ENCODE assay signal across 15 cellular contexts in genomic region chrX:154376768-154377167, GRCh38. TPM values are rescaled to one million over a fixed set of nuclear protein-coding genes. Genes with fewer than 3 reads are reported as not detected.
DNase-seq lines count a peak whose midpoint lies in the region; ATAC-seq and TF ChIP-seq lines count a peak whose summit lies in the region.
"Had no signal": no experiment of that assay in that cellular context is flagged by ENCODE, and none has a peak within 500 bp of the region (broad histone marks: within the 10 kb centered on the region; RNA-seq: fewer than 3 reads in every experiment).

No MANE protein-coding gene starts in this region.

- H3K36me3 ChIP-seq in mucosa of rectum (ENCODE audit: control insufficient read depth in 2 of 2, insufficient read depth in 2 of 2, low read length in 2 of 2) = no peaks in the 10 kb centered on the region
- no peaks in the 10 kb centered on the region for H3K36me3 ChIP-seq in body of pancreas (replicated peaks in 1 of 2; ENCODE audit: insufficient read depth in 1 of 2, low read depth in 2 of 2)
- H3K36me3 ChIP-seq in left lung = no peaks in the 10 kb centered on the region

- no peaks in the 10 kb centered on the region for H3K36me3 Mint-ChIP-seq in natural killer cell treated with Interleukin-12 subunit alpha and Interleukin-12 subunit beta and Interleukin-15 and Interleukin-18, amount 100 ng/mL, for 72 hours
- H3K36me3 Mint-ChIP-seq in natural killer cell = no peaks in the 10 kb centered on the region
- H3K36me3 Mint-ChIP-seq in activated T-helper 2 cell treated with anti-CD3 and anti-CD28 coated beads, Interferon-gamma antibody, Interleukin-2, Interleukin-4, amounts not matched to agents 10 μg/mL and 5 μg/mL and 100 μg/mL, durations not matched to agents 14 hours and 24 hours and 36 hours (ENCODE audit: low read depth) = peaks cover 13% of the 10 kb centered on the region

- no peaks in the 10 kb centered on the region for H3K27me3 Mint-ChIP-seq in natural killer cell treated with Interleukin-12 subunit alpha and Interleukin-12 subunit beta and Interleukin-15 and Interleukin-18, amount 100 ng/mL, for 72 hours
- no peaks in the 10 kb centered on the region for H3K27me3 Mint-ChIP-seq in natural killer cell (ENCODE audit: low read depth in 2 of 2)
- H3K27me3 Mint-ChIP-seq in activated T-helper 2 cell treated with anti-CD3 and anti-CD28 coated beads, Interferon-gamma antibody, Interleukin-2, Interleukin-4, amounts not matched to agents 10 μg/mL and 5 μg/mL and 100 μg/mL, durations not matched to agents 14 hours and 24 hours and 36 hours (ENCODE audit: low read depth) = no peaks in the 10 kb centered on the region

- H3K4me1 ChIP-seq in mucosa of rectum (ENCODE audit: control insufficient read depth in 2 of 2, insufficient read depth in 2 of 2, low read length in 2 of 2) (peaks cover 21 to 22% of the 10 kb centered on the region in 2 donors), body of pancreas (peaks cover 37% of the 10 kb centered on the region), left lung (peaks cover 0 to 49% of the 10 kb centered on the region in 2 donors)

- H3K27ac ChIP-seq in mucosa of rectum (ENCODE audit: low read depth in 2 of 2, low read length in 2 of 2) (peak overlapping the region; percentile 45 to 92), body of pancreas (peak overlapping the region in 1 of 4 donors; percentile 95), left lung (no peak overlapping the region)

- WGBS in body of pancreas, 2 donors = 60 to 83% methylated on average over 3 of the region's 3 CpGs

- H3K4me3 Mint-ChIP-seq in natural killer cell treated with Interleukin-12 subunit alpha and Interleukin-12 subunit beta and Interleukin-15 and Interleukin-18, amount 100 ng/mL, for 72 hours = no peak overlapping the region
- no peak overlapping the region for H3K4me3 Mint-ChIP-seq in natural killer cell
- H3K4me3 Mint-ChIP-seq in activated T-helper 2 cell treated with anti-CD3 and anti-CD28 coated beads, Interferon-gamma antibody, Interleukin-2, Interleukin-4, amounts not matched to agents 10 μg/mL and 5 μg/mL and 100 μg/mL, durations not matched to agents 14 hours and 24 hours and 36 hours (ENCODE audit: low read depth) = no peak overlapping the region

- intact Hi-C loops in natural killer cell (cut with micrococcal nuclease) = loop anchor here (10.0 kb wide), 1 partner anchor 282 kb away; the partner anchor contains the start of gene MECP2
- intact Hi-C loops in activated T-helper 2 cell treated with anti-CD3 and anti-CD28 coated beads, Interferon-gamma antibody, Interleukin-2, Interleukin-4, amounts not matched to agents 10 μg/mL and 5 μg/mL and 100 μg/mL, durations not matched to agents 14 hours and 24 hours and 36 hours (cut with micrococcal nuclease) = loop anchor here (5.0 to 10.0 kb wide), 2 partner anchors 404 to 452 kb away; partner anchors contain the start of genes ARHGAP4, HCFC1 and TMEM187
- intact Hi-C loops in body of pancreas (cut with DNase I) = no loop called here
- intact Hi-C loops in left lung (cut with DNase I) = no loop called here

- no peak for ATAC-seq in natural killer cell treated with Interleukin-12 subunit alpha and Interleukin-12 subunit beta and Interleukin-15 and Interleukin-18, amount 100 ng/mL, for 72 hours
- ATAC-seq in natural killer cell = no peak
- ATAC-seq in HG02571 (IDR thresholded peaks at IDR 0.05; ENCODE audit: unreplicated experiment) = no peak
- ATAC-seq in body of pancreas = no peak
- no peak for ATAC-seq in left lung

- H3K4me1 Mint-ChIP-seq in natural killer cell treated with Interleukin-12 subunit alpha and Interleukin-12 subunit beta and Interleukin-15 and Interleukin-18, amount 100 ng/mL, for 72 hours (ENCODE audit: low read depth in 2 of 2) = peaks cover 10 to 23% of the 10 kb centered on the region in 2 donors
- peaks cover 19 to 25% of the 10 kb centered on the region in 2 donors for H3K4me1 Mint-ChIP-seq in natural killer cell
- H3K4me1 Mint-ChIP-seq in activated T-helper 2 cell treated with anti-CD3 and anti-CD28 coated beads, Interferon-gamma antibody, Interleukin-2, Interleukin-4, amounts not matched to agents 10 μg/mL and 5 μg/mL and 100 μg/mL, durations not matched to agents 14 hours and 24 hours and 36 hours (ENCODE audit: low read depth) = peaks cover 15% of the 10 kb centered on the region

- TF ChIP-seq CTCF in natural killer cell (IDR thresholded peaks at IDR 0.05) = no peak
- no peak for TF ChIP-seq CTCF in body of pancreas (IDR thresholded peaks at IDR 0.05)
- TF ChIP-seq CTCF in left lung (IDR thresholded peaks at IDR 0.05) = no peak

- H3K27me3 ChIP-seq in mucosa of rectum (ENCODE audit: control insufficient read depth in 2 of 2, insufficient read depth in 2 of 2, low read length in 2 of 2) (peaks cover 0 to 7% of the 10 kb centered on the region in 2 donors), body of pancreas (no peaks in the 10 kb centered on the region), left lung (no peaks in the 10 kb centered on the region)

- H3K9me3 ChIP-seq in mucosa of rectum (ENCODE audit: control insufficient read depth in 2 of 2, low read length in 2 of 2) = no peaks in the 10 kb centered on the region
- no peaks in the 10 kb centered on the region for H3K9me3 ChIP-seq in body of pancreas
- no peaks in the 10 kb centered on the region for H3K9me3 ChIP-seq in left lung

- DNase-seq in natural killer cell treated with Interleukin-12 subunit alpha and Interleukin-12 subunit beta and Interleukin-15 and Interleukin-18, amount 100 ng/mL, for 72 hours (ENCODE audit: low spot score) = no peak
- DNase-seq in natural killer cell (no peak), SIG-M5 (lab: John Stamatoyannopoulos, UW) (no peak), body of pancreas (no peak), left lung (no peak)
- no peak for DNase-seq in activated T-helper 2 cell treated with anti-CD3 and anti-CD28 coated beads, Interferon-gamma antibody, Interleukin-2, Interleukin-4, amounts not matched to agents 10 μg/mL and 5 μg/mL and 100 μg/mL, durations not matched to agents 14 hours and 24 hours and 36 hours (ENCODE audit: low spot score)
- DNase-seq: activated naive CD4-positive, alpha-beta T cell treated with anti-CD3 and anti-CD28 coated beads, Interleukin-2, amount 50 U/mL, for 16 hours; cortex of kidney; KG1; NCI-H1436; stimulated activated CD4-positive, alpha-beta T cell treated with anti-CD3 and anti-CD28 coated beads, Interleukin-15, amount 100 ng/mL, for 24 hours; T-helper 1 cell had no signal

- TF ChIP-seq POLR2A in body of pancreas (IDR thresholded peaks at IDR 0.05) = no peak

- no peaks in the 10 kb centered on the region for H3K9me3 Mint-ChIP-seq in natural killer cell treated with Interleukin-12 subunit alpha and Interleukin-12 subunit beta and Interleukin-15 and Interleukin-18, amount 100 ng/mL, for 72 hours
- H3K9me3 Mint-ChIP-seq in natural killer cell = no peaks in the 10 kb centered on the region
- no peaks in the 10 kb centered on the region for H3K9me3 Mint-ChIP-seq in activated T-helper 2 cell treated with anti-CD3 and anti-CD28 coated beads, Interferon-gamma antibody, Interleukin-2, Interleukin-4, amounts not matched to agents 10 μg/mL and 5 μg/mL and 100 μg/mL, durations not matched to agents 14 hours and 24 hours and 36 hours

- no peak overlapping the region for H3K4me3 ChIP-seq in mucosa of rectum (ENCODE audit: low read length in 2 of 2)
- no peak overlapping the region for H3K4me3 ChIP-seq in body of pancreas
- H3K4me3 ChIP-seq in left lung = no peak overlapping the region
- H3K4me3 ChIP-seq: lung had no signal

- peak overlapping the region; percentile 45 to 58 for H3K27ac Mint-ChIP-seq in natural killer cell treated with Interleukin-12 subunit alpha and Interleukin-12 subunit beta and Interleukin-15 and Interleukin-18, amount 100 ng/mL, for 72 hours
- peak overlapping the region in 1 of 2 donors; percentile 80 for H3K27ac Mint-ChIP-seq in natural killer cell
- H3K27ac Mint-ChIP-seq in activated T-helper 2 cell treated with anti-CD3 and anti-CD28 coated beads, Interferon-gamma antibody, Interleukin-2, Interleukin-4, amounts not matched to agents 10 μg/mL and 5 μg/mL and 100 μg/mL, durations not matched to agents 14 hours and 24 hours and 36 hours = peak overlapping the region; percentile 28

- H3K9ac ChIP-seq in mucosa of rectum (ENCODE audit: low read depth in 1 of 2, low read length in 2 of 2) = no peak overlapping the region

RNA-seq across cellular contexts. Expression of gene EMD, which starts 2.3 kb away (rescaled TPM):
- 10 to 100 TPM; 49.2 to 61.9 TPM for total RNA-seq in natural killer cell treated with Interleukin-12 subunit alpha and Interleukin-12 subunit beta and Interleukin-15 and Interleukin-18, amount 100 ng/mL, for 72 hours
- total RNA-seq in natural killer cell (100 to 1,000 TPM; 141 to 175 (median 152) TPM), body of pancreas (10 to 100 TPM; 23.6 to 28.3 TPM), left lung (10 to 100 TPM; 50.1 to 56.6 TPM)
- 95.6 and 98.8 TPM in 2 replicates for total RNA-seq in activated T-helper 2 cell treated with anti-CD3 and anti-CD28 coated beads, Interferon-gamma antibody, Interleukin-2, Interleukin-4, amounts not matched to agents 10 μg/mL and 5 μg/mL and 100 μg/mL, durations not matched to agents 14 hours and 24 hours and 36 hours

RNA-seq across cellular contexts. Expression of gene FLNA, which starts 2.3 kb away (rescaled TPM):
- 100 to 1,000 TPM; 574 to 727 TPM for total RNA-seq in natural killer cell treated with Interleukin-12 subunit alpha and Interleukin-12 subunit beta and Interleukin-15 and Interleukin-18, amount 100 ng/mL, for 72 hours
- total RNA-seq in natural killer cell (1,000 to 10,000 TPM; 2,872 to 3,483 (median 2,927) TPM), body of pancreas (100 to 1,000 TPM; 230 to 308 TPM), left lung (1,000 to 10,000 TPM; 1,139 to 1,793 TPM)
- 1,005 and 1,026 TPM in 2 replicates for total RNA-seq in activated T-helper 2 cell treated with anti-CD3 and anti-CD28 coated beads, Interferon-gamma antibody, Interleukin-2, Interleukin-4, amounts not matched to agents 10 μg/mL and 5 μg/mL and 100 μg/mL, durations not matched to agents 14 hours and 24 hours and 36 hours

RNA-seq across cellular contexts. Expression of gene RPL10, which starts 21.4 kb away (rescaled TPM):
- total RNA-seq in natural killer cell treated with Interleukin-12 subunit alpha and Interleukin-12 subunit beta and Interleukin-15 and Interleukin-18, amount 100 ng/mL, for 72 hours = 1,000 to 10,000 TPM; 1,953 to 2,194 TPM
- total RNA-seq in natural killer cell (1,000 to 10,000 TPM; 2,249 to 2,456 (median 2,324) TPM), body of pancreas (1,000 to 10,000 TPM; 1,426 to 2,757 TPM), left lung (1,000 to 10,000 TPM; 2,309 to 2,455 TPM)
- total RNA-seq in activated T-helper 2 cell treated with anti-CD3 and anti-CD28 coated beads, Interferon-gamma antibody, Interleukin-2, Interleukin-4, amounts not matched to agents 10 μg/mL and 5 μg/mL and 100 μg/mL, durations not matched to agents 14 hours and 24 hours and 36 hours = 2,692 and 2,787 TPM in 2 replicates

RNA-seq across cellular contexts. Expression of gene DNASE1L1, which starts 32.3 kb away (rescaled TPM):
- 10 to 100 TPM; 12.4 to 14.6 TPM for total RNA-seq in natural killer cell treated with Interleukin-12 subunit alpha and Interleukin-12 subunit beta and Interleukin-15 and Interleukin-18, amount 100 ng/mL, for 72 hours
- total RNA-seq in natural killer cell (10 to 100 TPM; 16.7 to 19.6 (median 16.8) TPM), body of pancreas (10 to 100 TPM in 1 of 2 donors, 1 to 10 TPM in 1; 9.6 to 16.1 TPM), left lung (10 to 100 TPM; 34.7 to 36.1 TPM)
- total RNA-seq in activated T-helper 2 cell treated with anti-CD3 and anti-CD28 coated beads, Interferon-gamma antibody, Interleukin-2, Interleukin-4, amounts not matched to agents 10 μg/mL and 5 μg/mL and 100 μg/mL, durations not matched to agents 14 hours and 24 hours and 36 hours = 18.1 TPM in 2 replicates

RNA-seq across cellular contexts. Expression of gene TAFAZZIN, which starts 34.6 kb away (rescaled TPM):
- total RNA-seq in natural killer cell treated with Interleukin-12 subunit alpha and Interleukin-12 subunit beta and Interleukin-15 and Interleukin-18, amount 100 ng/mL, for 72 hours = 10 to 100 TPM; 47.4 to 73.7 TPM
- 10 to 100 TPM; 67.3 to 87.2 (median 67.7) TPM for total RNA-seq in natural killer cell
- total RNA-seq in activated T-helper 2 cell treated with anti-CD3 and anti-CD28 coated beads, Interferon-gamma antibody, Interleukin-2, Interleukin-4, amounts not matched to agents 10 μg/mL and 5 μg/mL and 100 μg/mL, durations not matched to agents 14 hours and 24 hours and 36 hours = 77.3 TPM in 2 replicates
- 10 to 100 TPM; 42.0 to 97.6 TPM for total RNA-seq in body of pancreas
- total RNA-seq in left lung = 10 to 100 TPM; 34.7 to 45.5 TPM

Comparison
In these comparisons a context has a peak if more than half of its experiments do, and no peak if none do; other contexts are left out.
1. H3K27ac ChIP-seq: peak in mucosa of rectum (2 of 2); none in left lung (0 of 2).
2. intact Hi-C loops: an anchor here in natural killer cell (10.0 kb wide) and activated T-helper 2 cell treated with anti-CD3 and anti-CD28 coated beads, Interferon-gamma antibody, Interleukin-2, Interleukin-4, amounts not matched to agents 10 μg/mL and 5 μg/mL and 100 μg/mL, durations not matched to agents 14 hours and 24 hours and 36 hours (5.0 to 10.0 kb wide); none called in body of pancreas and left lung.